Comparison of ENCODE assay signal across 8 cellular contexts in genomic region chr20:53914861-53915458, GRCh38.
DNase-seq lines count a peak whose midpoint lies in the region; ATAC-seq lines count a peak whose summit lies in the region.

No MANE protein-coding gene starts in this region.

- no peak for DNase-seq in T-helper 2 cell treated with Interferon-gamma antibody and Interleukin-4, amounts not matched to agents 5 μg/mL and 100 μg/mL, for 36 hours (ENCODE audit: low spot score)
- no peak for DNase-seq in T-helper 2 cell
- DNase-seq in activated naive CD8-positive, alpha-beta T cell treated with anti-CD3 and anti-CD28 coated beads for 36 hours = no peak
- peak; percentile 55 for DNase-seq in iPS-NIHi7 (ENCODE audit: extremely low spot score)
- DNase-seq in stimulated activated naive B cell treated with anti-CD40 and anti-IgM and Interleukin-4, amounts not matched to agents 10 μg/mL and 1 μg/mL and 100 μg/mL, for 72 hours = no peak
- DNase-seq in cerebellar cortex (ENCODE audit: low spot score) = no peak
- DNase-seq in stimulated activated CD4-positive, alpha-beta T cell treated with anti-CD3 and anti-CD28 coated beads, Interleukin-4, amount 100 ng/mL, for 4 hours = no peak

- no peak for ATAC-seq in stimulated activated naive B cell treated with anti-CD40 and anti-IgM and Interleukin-4, amounts not matched to agents 10 μg/mL and 1 μg/mL and 100 μg/mL, for 72 hours (replicated peaks)
- ATAC-seq in GM21528 (IDR thresholded peaks at IDR 0.05; ENCODE audit: low FRiP score, unreplicated experiment) = no peak

- H3K36me3 Mint-ChIP-seq in T-helper 2 cell treated with Interferon-gamma antibody and Interleukin-4, amounts not matched to agents 5 μg/mL and 100 μg/mL, for 36 hours (ENCODE audit: low read depth) = no peaks in the 10 kb centered on the region
- H3K36me3 Mint-ChIP-seq in activated naive CD8-positive, alpha-beta T cell treated with anti-CD3 and anti-CD28 coated beads for 36 hours = peaks cover 6% of the 10 kb centered on the region
- H3K36me3 Mint-ChIP-seq in stimulated activated naive B cell treated with anti-CD40 and anti-IgM and Interleukin-4, amounts not matched to agents 10 μg/mL and 1 μg/mL and 100 μg/mL, for 72 hours = peaks cover 2 to 11% of the 10 kb centered on the region in 2 donors

- H3K27me3 Mint-ChIP-seq in T-helper 2 cell treated with Interferon-gamma antibody and Interleukin-4, amounts not matched to agents 5 μg/mL and 100 μg/mL, for 36 hours (ENCODE audit: low read depth) = no peaks in the 10 kb centered on the region
- no peaks in the 10 kb centered on the region for H3K27me3 Mint-ChIP-seq in activated naive CD8-positive, alpha-beta T cell treated with anti-CD3 and anti-CD28 coated beads for 36 hours
- H3K27me3 Mint-ChIP-seq in stimulated activated naive B cell treated with anti-CD40 and anti-IgM and Interleukin-4, amounts not matched to agents 10 μg/mL and 1 μg/mL and 100 μg/mL, for 72 hours = no peaks in the 10 kb centered on the region

- peak overlapping the region; percentile 91 for H3K4me3 Mint-ChIP-seq in T-helper 2 cell treated with Interferon-gamma antibody and Interleukin-4, amounts not matched to agents 5 μg/mL and 100 μg/mL, for 36 hours
- H3K4me3 Mint-ChIP-seq in activated naive CD8-positive, alpha-beta T cell treated with anti-CD3 and anti-CD28 coated beads for 36 hours = peak overlapping the region; percentile 85
- peak overlapping the region; percentile 89 to 97 for H3K4me3 Mint-ChIP-seq in stimulated activated naive B cell treated with anti-CD40 and anti-IgM and Interleukin-4, amounts not matched to agents 10 μg/mL and 1 μg/mL and 100 μg/mL, for 72 hours

- peaks cover 35% of the 10 kb centered on the region for H3K4me1 Mint-ChIP-seq in T-helper 2 cell treated with Interferon-gamma antibody and Interleukin-4, amounts not matched to agents 5 μg/mL and 100 μg/mL, for 36 hours (ENCODE audit: low read depth)
- peaks cover 48% of the 10 kb centered on the region for H3K4me1 Mint-ChIP-seq in activated naive CD8-positive, alpha-beta T cell treated with anti-CD3 and anti-CD28 coated beads for 36 hours
- peaks cover 43 to 69% of the 10 kb centered on the region in 2 donors for H3K4me1 Mint-ChIP-seq in stimulated activated naive B cell treated with anti-CD40 and anti-IgM and Interleukin-4, amounts not matched to agents 10 μg/mL and 1 μg/mL and 100 μg/mL, for 72 hours

- peak overlapping the region; percentile 89 for H3K27ac Mint-ChIP-seq in T-helper 2 cell treated with Interferon-gamma antibody and Interleukin-4, amounts not matched to agents 5 μg/mL and 100 μg/mL, for 36 hours
- H3K27ac Mint-ChIP-seq in activated naive CD8-positive, alpha-beta T cell treated with anti-CD3 and anti-CD28 coated beads for 36 hours = peak overlapping the region; percentile 92
- H3K27ac Mint-ChIP-seq in stimulated activated naive B cell treated with anti-CD40 and anti-IgM and Interleukin-4, amounts not matched to agents 10 μg/mL and 1 μg/mL and 100 μg/mL, for 72 hours = peak overlapping the region; percentile 89

- H3K9me3 Mint-ChIP-seq in T-helper 2 cell treated with Interferon-gamma antibody and Interleukin-4, amounts not matched to agents 5 μg/mL and 100 μg/mL, for 36 hours = no peaks in the 10 kb centered on the region
- peaks cover 5% of the 10 kb centered on the region for H3K9me3 Mint-ChIP-seq in activated naive CD8-positive, alpha-beta T cell treated with anti-CD3 and anti-CD28 coated beads for 36 hours
- peaks cover 1 to 9% of the 10 kb centered on the region in 2 donors for H3K9me3 Mint-ChIP-seq in stimulated activated naive B cell treated with anti-CD40 and anti-IgM and Interleukin-4, amounts not matched to agents 10 μg/mL and 1 μg/mL and 100 μg/mL, for 72 hours
